In genomic region chr6:68760941-68761676, GRCh38 we compare ENCODE assay signal across 17 cellular contexts.
DNase-seq lines count a peak whose midpoint lies in the region; ATAC-seq, FAIRE-seq and TF ChIP-seq lines count a peak whose summit lies in the region.
"Had no signal": no experiment of that assay in that cellular context is flagged by ENCODE, and none has a peak within 500 bp of the region (broad histone marks: within the 10 kb centered on the region; RNA-seq: fewer than 3 reads in every experiment).

No MANE protein-coding gene starts in this region.

- no peak overlapping the region for H3K9ac ChIP-seq in liver (ENCODE audit: low read depth in 1 of 2, low read length in 2 of 2)
- no peak overlapping the region for H3K9ac ChIP-seq in HepG2 (ENCODE audit: insufficient read depth, low read depth, low read length)
- H3K9ac ChIP-seq: GM23248 had no signal

- WGBS in liver = 66% methylated on average over 8 of the region's 8 CpGs
- WGBS in HepG2 (ENCODE audit: low lambda C conversion rate) = 2% methylated on average over 8 of the region's 8 CpGs

- CTCF ChIA-PET in HepG2 (lab: Yijun Ruan, JAX; ENCODE audit: low intra/inter-chr PET ratio, low total read pairs) = no interaction called here

- no peaks in the 10 kb centered on the region for H3K9me3 ChIP-seq in liver (ENCODE audit: control insufficient read depth in 4 of 4, low read length in 3 of 4)
- no peaks in the 10 kb centered on the region for H3K9me3 ChIP-seq in HepG2 (ENCODE audit: low read length)
- H3K9me3 ChIP-seq: breast epithelium, esophagus squamous epithelium had no signal

- BruUV-seq in HepG2 (replicated peaks; lab: Mats Ljungman, UMichigan) = no TSS peak

- no peak for TF ChIP-seq POLR2A in HepG2 (IDR thresholded peaks at IDR 0.05; ENCODE audit: insufficient read depth in 1 of 2, low read depth in 2 of 2, low read length in 2 of 2)

- H3K27me3 Mint-ChIP-seq in activated T-cell treated with anti-CD3 and anti-CD28 coated beads, Interleukin-2, amount 50 U/mL, for 24 hours = no peaks in the 10 kb centered on the region
- H3K27me3 Mint-ChIP-seq: naive B cell; stimulated activated naive CD8-positive, alpha-beta T cell treated with anti-CD3 and anti-CD28 coated beads, Interleukin-15, amount 100 ng/mL, for 72 hours had no signal

- DNase-seq in HepG2 (ENCODE audit: low spot score) (no peak), OCI-M1 (lab: John Stamatoyannopoulos, UW) (peak; percentile 61), globus pallidus (ENCODE audit: low spot score) (peak; percentile 81), NCI-H2196 treated with DMSO at 0.1 percent for 48 hours (lab: John Stamatoyannopoulos, UW; ENCODE audit: unreplicated experiment) (no peak), NCI-H345 treated with DMSO at 0.1 percent for 48 hours (lab: John Stamatoyannopoulos, UW; ENCODE audit: unreplicated experiment) (no peak)
- DNase-seq in activated T-cell treated with anti-CD3 and anti-CD28 coated beads, Interleukin-2, amount 50 U/mL, for 24 hours = no peak
- DNase-seq: activated CD4-positive, CD25-positive, alpha-beta regulatory T cell; effector CD8-positive, alpha-beta T cell; EL; esophagus squamous epithelium; GM23248; MM.1S; naive B cell; stimulated activated naive CD8-positive, alpha-beta T cell treated with anti-CD3 and anti-CD28 coated beads, Interleukin-15, amount 100 ng/mL, for 72 hours had no signal

- no peak overlapping the region for H3K4me3 ChIP-seq in liver (ENCODE audit: low read depth in 1 of 3, low read length in 3 of 3)
- no peak overlapping the region for H3K4me3 ChIP-seq in HepG2 (replicated peaks in 1 of 3; ENCODE audit: insufficient read depth in 1 of 3, low read depth in 2 of 3, low read length in 3 of 3)
- H3K4me3 ChIP-seq: breast epithelium, esophagus squamous epithelium, GM23248, lung had no signal

- no peak overlapping the region for H3K4me2 ChIP-seq in HepG2 (ENCODE audit: low read depth, low read length)

- H3K36me3 Mint-ChIP-seq in activated T-cell treated with anti-CD3 and anti-CD28 coated beads, Interleukin-2, amount 50 U/mL, for 24 hours (ENCODE audit: low read depth) = no peaks in the 10 kb centered on the region
- H3K36me3 Mint-ChIP-seq: naive B cell had no signal

- no peaks in the 10 kb centered on the region for H3K4me1 Mint-ChIP-seq in activated T-cell treated with anti-CD3 and anti-CD28 coated beads, Interleukin-2, amount 50 U/mL, for 24 hours (ENCODE audit: low read depth)
- H3K4me1 Mint-ChIP-seq: naive B cell; stimulated activated naive CD8-positive, alpha-beta T cell treated with anti-CD3 and anti-CD28 coated beads, Interleukin-15, amount 100 ng/mL, for 72 hours had no signal

- H3K27me3 ChIP-seq in liver (ENCODE audit: control insufficient read depth in 4 of 4, insufficient read depth in 4 of 4, low read length in 3 of 4) = no peaks in the 10 kb centered on the region
- H3K27me3 ChIP-seq in HepG2 (ENCODE audit: control insufficient read depth in 1 of 2, insufficient read depth in 2 of 2, low read length in 2 of 2) = no peaks in the 10 kb centered on the region
- H3K27me3 ChIP-seq: breast epithelium, esophagus squamous epithelium had no signal

- H3K27ac ChIP-seq in liver (ENCODE audit: low read depth in 1 of 2, low read length in 2 of 2) = no peak overlapping the region
- no peak overlapping the region for H3K27ac ChIP-seq in HepG2 (ENCODE audit: extremely low read length, insufficient read depth, low read length)
- H3K27ac ChIP-seq: breast epithelium, esophagus squamous epithelium, GM23248 had no signal

- H3K4me1 ChIP-seq in liver (ENCODE audit: control insufficient read depth in 4 of 4, insufficient read depth in 4 of 4, low read length in 3 of 4) = no peaks in the 10 kb centered on the region
- H3K4me1 ChIP-seq in HepG2 (ENCODE audit: insufficient read depth, low read length) = no peaks in the 10 kb centered on the region
- H3K4me1 ChIP-seq: breast epithelium, esophagus squamous epithelium had no signal

- intact Hi-C loops in HepG2 (cut with micrococcal nuclease; ENCODE audit: unreplicated experiment) = no loop called here

- H3K9me3 Mint-ChIP-seq in activated T-cell treated with anti-CD3 and anti-CD28 coated beads, Interleukin-2, amount 50 U/mL, for 24 hours = no peaks in the 10 kb centered on the region
- H3K9me3 Mint-ChIP-seq: naive B cell; stimulated activated naive CD8-positive, alpha-beta T cell treated with anti-CD3 and anti-CD28 coated beads, Interleukin-15, amount 100 ng/mL, for 72 hours had no signal

- H2AFZ ChIP-seq in HepG2 (ENCODE audit: low read length) = no peak overlapping the region
- H2AFZ ChIP-seq: GM23248 had no signal

- TF ChIP-seq RAD21 in liver (IDR thresholded peaks at IDR 0.05) = peak; percentile 32 to 33
- no peak for TF ChIP-seq RAD21 in HepG2 (CRISPR knock-in tag; IDR thresholded peaks at IDR 0.05)

- H3K79me2 ChIP-seq in HepG2 (ENCODE audit: insufficient read depth, low read length) = no peaks in the 10 kb centered on the region

- no peak overlapping the region for H3K27ac Mint-ChIP-seq in activated T-cell treated with anti-CD3 and anti-CD28 coated beads, Interleukin-2, amount 50 U/mL, for 24 hours
- H3K27ac Mint-ChIP-seq: naive B cell; stimulated activated naive CD8-positive, alpha-beta T cell treated with anti-CD3 and anti-CD28 coated beads, Interleukin-15, amount 100 ng/mL, for 72 hours had no signal

- no peaks in the 10 kb centered on the region for H4K20me1 ChIP-seq in HepG2 (ENCODE audit: insufficient read depth, low read length)

- in situ Hi-C loops in HepG2 (cut with HindIII; ENCODE audit: extremely low pct_ligation_motif_present, low pct_unique_long_range_greater_than_20kb) = no loop called here

- no peak for FAIRE-seq in HepG2 (lab: Jason Lieb, UNC)

- no peaks in the 10 kb centered on the region for H3K36me3 ChIP-seq in liver (ENCODE audit: control insufficient read depth in 4 of 4, insufficient read depth in 3 of 4, low read depth in 1 of 4, low read length in 3 of 4)
- H3K36me3 ChIP-seq in HepG2 (replicated peaks in 1 of 2; ENCODE audit: control insufficient read depth in 1 of 2, insufficient read depth in 2 of 2, low read length in 2 of 2) = no peaks in the 10 kb centered on the region
- H3K36me3 ChIP-seq: breast epithelium, esophagus squamous epithelium had no signal

- H3K4me3 Mint-ChIP-seq in activated T-cell treated with anti-CD3 and anti-CD28 coated beads, Interleukin-2, amount 50 U/mL, for 24 hours = no peak overlapping the region
- H3K4me3 Mint-ChIP-seq: naive B cell; stimulated activated naive CD8-positive, alpha-beta T cell treated with anti-CD3 and anti-CD28 coated beads, Interleukin-15, amount 100 ng/mL, for 72 hours had no signal

- TF ChIP-seq CTCF in liver (IDR thresholded peaks at IDR 0.05; ENCODE audit: low read depth, low read length, missing input control) = no peak
- TF ChIP-seq CTCF in HepG2 (CRISPR knock-in tag; IDR thresholded peaks at IDR 0.05) = no peak

- TF ChIP-seq EP300 in HepG2 (IDR thresholded peaks at IDR 0.05; ENCODE audit: low read depth in 2 of 2, low read length in 2 of 2) = no peak
- TF ChIP-seq EP300 in HepG2 (CRISPR knock-in tag; IDR thresholded peaks at IDR 0.05; ENCODE audit: borderline replicate concordance) = no peak

- ATAC-seq in HepG2 = no peak; the same call in 2 of the 3 replicates
- ATAC-seq: stimulated activated naive CD8-positive, alpha-beta T cell treated with anti-CD3 and anti-CD28 coated beads, Interleukin-15, amount 100 ng/mL, for 72 hours had no signal

- POLR2A ChIA-PET in HepG2 (lab: Yijun Ruan, JAX) = no interaction called here

TF ChIP-seq in liver, 16 proteins besides CTCF, POLR2A, EP300 and RAD21 (continues in another document):
- TF ChIP-seq JUND (IDR thresholded peaks at IDR 0.05) = no peak
- no peak for TF ChIP-seq RXRA (IDR thresholded peaks at IDR 0.05)
- TF ChIP-seq HNF4G (IDR thresholded peaks at IDR 0.05) = no peak
- TF ChIP-seq YY1 (IDR thresholded peaks at IDR 0.05) = no peak
- TF ChIP-seq EGR1 (IDR thresholded peaks at IDR 0.05; ENCODE audit: low read depth in 2 of 2) = no peak
- no peak for TF ChIP-seq FOXA1 (IDR thresholded peaks at IDR 0.05)
- no peak for TF ChIP-seq NR2F2 (IDR thresholded peaks at IDR 0.05)
- TF ChIP-seq HNF4A (conservative IDR thresholded peaks at IDR 0.05) = no peak
- TF ChIP-seq ATF3 (IDR thresholded peaks at IDR 0.05) = no peak
- TF ChIP-seq SP1 (IDR thresholded peaks at IDR 0.05) = no peak
- no peak for TF ChIP-seq FOXA2 (IDR thresholded peaks at IDR 0.05)
- no peak for TF ChIP-seq MAX (IDR thresholded peaks at IDR 0.05)

TF ChIP-seq in HepG2, 621 proteins besides CTCF, POLR2A, EP300 and RAD21:
- TF ChIP-seq SRF (IDR thresholded peaks at IDR 0.05; ENCODE audit: low read depth, low read length) = no peak

Comparison
In these comparisons a context has a peak if more than half of its experiments do, and no peak if none do; other contexts are left out.
1. DNase-seq: peak in OCI-M1 (single experiment) and globus pallidus (single experiment); none in HepG2 (single experiment), NCI-H2196 treated with DMSO at 0.1 percent for 48 hours (single experiment), NCI-H345 treated with DMSO at 0.1 percent for 48 hours (single experiment) and activated T-cell treated with anti-CD3 and anti-CD28 coated beads, Interleukin-2, amount 50 U/mL, for 24 hours (single experiment).